Comparison of ENCODE assay signal across 15 cellular contexts in the genomic region with DNA sequence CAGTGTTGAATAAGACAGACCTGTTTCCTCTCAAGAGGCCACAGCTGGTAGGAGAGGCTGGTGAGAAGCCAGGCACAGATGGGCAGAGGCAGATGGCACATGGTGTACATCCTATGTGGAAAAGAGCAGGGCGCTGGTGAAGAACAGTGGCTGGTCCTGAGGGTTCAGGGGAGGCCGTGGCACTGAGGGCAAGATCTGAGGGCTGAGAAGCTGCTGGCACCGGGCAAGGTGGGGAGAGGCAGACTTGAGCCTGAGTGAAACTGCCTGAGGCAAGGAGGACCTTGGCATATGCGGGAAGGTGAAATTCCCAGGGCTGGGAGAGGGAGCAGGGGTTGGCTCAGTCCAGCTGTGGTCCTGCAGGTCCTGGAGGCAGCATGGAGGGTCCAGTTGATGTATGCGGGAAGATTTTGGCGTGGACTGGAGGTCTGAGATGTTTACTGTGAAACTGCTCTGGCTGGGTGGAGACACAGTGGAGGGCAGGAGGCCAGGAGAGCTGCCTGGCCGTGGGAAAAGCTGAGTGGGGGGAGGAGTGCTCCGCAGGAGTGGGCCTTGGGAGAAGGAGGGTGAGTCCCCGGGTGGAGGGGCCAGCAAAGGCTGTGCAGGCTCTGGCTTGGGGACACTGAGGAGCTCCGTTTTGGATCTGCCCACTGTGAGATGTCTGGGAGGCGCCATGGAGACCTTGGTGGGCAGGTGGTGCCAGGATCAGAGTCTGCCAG.
DNase-seq lines count a peak whose midpoint lies in the region; ATAC-seq lines count a peak whose summit lies in the region.
"Had no signal": no experiment of that assay in that cellular context is flagged by ENCODE, and none has a peak within 500 bp of the region (broad histone marks: within the 10 kb centered on the region; RNA-seq: fewer than 3 reads in every experiment).

No MANE protein-coding gene starts in this region.

- peak; percentile 5 for DNase-seq in activated naive CD4-positive, alpha-beta T cell treated with anti-CD3 and anti-CD28 coated beads, Interleukin-2, amount 50 U/mL, for 16 hours
- DNase-seq in activated naive CD4-positive, alpha-beta T cell treated with anti-CD3 and anti-CD28 coated beads, Interleukin-2, amount 10 ng/mL, durations not matched to agents 7 days and 5 days, result no peak
- peak; percentile 89 to 95 for DNase-seq in NCI-H524 (lab: John Stamatoyannopoulos, UW)
- DNase-seq in SHP77 treated with DMSO at 0.1 percent for 48 hours (lab: John Stamatoyannopoulos, UW), result no peak
- DNase-seq: DMS153; effector memory CD4-positive, alpha-beta T cell; left lung; MG63; NCI-H2029 treated with DMSO at 0.1 percent for 48 hours; T-helper 9 cell had no signal

- H3K36me3 Mint-ChIP-seq in activated naive CD4-positive, alpha-beta T cell treated with anti-CD3 and anti-CD28 coated beads, Interleukin-2, amount 10 ng/mL, durations not matched to agents 7 days and 5 days, result peaks cover 27% of the 10 kb centered on the region
- peaks cover 65% of the 10 kb centered on the region for H3K36me3 Mint-ChIP-seq in dendritic cell treated with granulocyte-macrophage colony-stimulating factor and Interleukin-4, amounts not matched to agents 40 ng/mL and 50 ng/mL, for 4 days (ENCODE audit: low read depth)
- peaks cover 34% of the 10 kb centered on the region for H3K36me3 Mint-ChIP-seq in stimulated activated memory B cell treated with anti-CD40 and anti-IgM and Interleukin-4, amounts not matched to agents 10 μg/mL and 1 μg/mL and 100 μg/mL, for 72 hours

- ATAC-seq in stimulated activated memory B cell treated with anti-CD40 and anti-IgM and Interleukin-4, amounts not matched to agents 10 μg/mL and 1 μg/mL and 100 μg/mL, for 72 hours, result no peak
- ATAC-seq in HG02840 (IDR thresholded peaks at IDR 0.05; ENCODE audit: low FRiP score, unreplicated experiment) (no peak), HG02938 (IDR thresholded peaks at IDR 0.05; ENCODE audit: unreplicated experiment) (no peak)
- ATAC-seq: left lung had no signal

- H3K9me3 Mint-ChIP-seq in activated naive CD4-positive, alpha-beta T cell treated with anti-CD3 and anti-CD28 coated beads, Interleukin-2, amount 10 ng/mL, durations not matched to agents 7 days and 5 days, result no peaks in the 10 kb centered on the region
- H3K9me3 Mint-ChIP-seq in dendritic cell treated with granulocyte-macrophage colony-stimulating factor and Interleukin-4, amounts not matched to agents 40 ng/mL and 50 ng/mL, for 4 days, result no peaks in the 10 kb centered on the region
- no peaks in the 10 kb centered on the region for H3K9me3 Mint-ChIP-seq in stimulated activated memory B cell treated with anti-CD40 and anti-IgM and Interleukin-4, amounts not matched to agents 10 μg/mL and 1 μg/mL and 100 μg/mL, for 72 hours

- H3K4me1 Mint-ChIP-seq in activated naive CD4-positive, alpha-beta T cell treated with anti-CD3 and anti-CD28 coated beads, Interleukin-2, amount 10 ng/mL, durations not matched to agents 7 days and 5 days, result peaks cover 44% of the 10 kb centered on the region
- peaks cover 44% of the 10 kb centered on the region for H3K4me1 Mint-ChIP-seq in dendritic cell treated with granulocyte-macrophage colony-stimulating factor and Interleukin-4, amounts not matched to agents 40 ng/mL and 50 ng/mL, for 4 days (ENCODE audit: low read depth)
- H3K4me1 Mint-ChIP-seq in stimulated activated memory B cell treated with anti-CD40 and anti-IgM and Interleukin-4, amounts not matched to agents 10 μg/mL and 1 μg/mL and 100 μg/mL, for 72 hours, result peaks cover 50% of the 10 kb centered on the region

- H3K27me3 Mint-ChIP-seq in activated naive CD4-positive, alpha-beta T cell treated with anti-CD3 and anti-CD28 coated beads, Interleukin-2, amount 10 ng/mL, durations not matched to agents 7 days and 5 days, result no peaks in the 10 kb centered on the region
- H3K27me3 Mint-ChIP-seq in dendritic cell treated with granulocyte-macrophage colony-stimulating factor and Interleukin-4, amounts not matched to agents 40 ng/mL and 50 ng/mL, for 4 days, result no peaks in the 10 kb centered on the region
- H3K27me3 Mint-ChIP-seq in stimulated activated memory B cell treated with anti-CD40 and anti-IgM and Interleukin-4, amounts not matched to agents 10 μg/mL and 1 μg/mL and 100 μg/mL, for 72 hours, result no peaks in the 10 kb centered on the region
- H3K27me3 Mint-ChIP-seq: activated naive CD8-positive, alpha-beta T cell had no signal

- intact Hi-C loops in dendritic cell treated with granulocyte-macrophage colony-stimulating factor and Interleukin-4, amounts not matched to agents 40 ng/mL and 50 ng/mL, for 4 days (cut with micrococcal nuclease), result no loop called here

- H3K27ac Mint-ChIP-seq in activated naive CD4-positive, alpha-beta T cell treated with anti-CD3 and anti-CD28 coated beads, Interleukin-2, amount 10 ng/mL, durations not matched to agents 7 days and 5 days, result no peak overlapping the region
- H3K27ac Mint-ChIP-seq in dendritic cell treated with granulocyte-macrophage colony-stimulating factor and Interleukin-4, amounts not matched to agents 40 ng/mL and 50 ng/mL, for 4 days, result peak overlapping the region; percentile 14
- peak overlapping the region; percentile 74 for H3K27ac Mint-ChIP-seq in stimulated activated memory B cell treated with anti-CD40 and anti-IgM and Interleukin-4, amounts not matched to agents 10 μg/mL and 1 μg/mL and 100 μg/mL, for 72 hours
- H3K27ac Mint-ChIP-seq: activated naive CD8-positive, alpha-beta T cell had no signal

- CTCF ChIA-PET in activated naive CD4-positive, alpha-beta T cell treated with anti-CD3 and anti-CD28 coated beads, Interleukin-2, amount 10 ng/mL, durations not matched to agents 7 days and 5 days (lab: Charles Lee), result interaction anchor here (0.8 to 3.6 kb wide), 2 partner anchors 21 to 147 kb away, joined by 4 to 13 read pairs; no protein-coding TSS in a partner anchor

- no peak overlapping the region for H3K4me3 Mint-ChIP-seq in activated naive CD4-positive, alpha-beta T cell treated with anti-CD3 and anti-CD28 coated beads, Interleukin-2, amount 10 ng/mL, durations not matched to agents 7 days and 5 days
- no peak overlapping the region for H3K4me3 Mint-ChIP-seq in dendritic cell treated with granulocyte-macrophage colony-stimulating factor and Interleukin-4, amounts not matched to agents 40 ng/mL and 50 ng/mL, for 4 days
- H3K4me3 Mint-ChIP-seq in stimulated activated memory B cell treated with anti-CD40 and anti-IgM and Interleukin-4, amounts not matched to agents 10 μg/mL and 1 μg/mL and 100 μg/mL, for 72 hours, result no peak overlapping the region

Comparison
In these comparisons a context has a peak if more than half of its experiments do, and no peak if none do; other contexts are left out.
1. DNase-seq: peak in activated naive CD4-positive, alpha-beta T cell treated with anti-CD3 and anti-CD28 coated beads, Interleukin-2, amount 50 U/mL, for 16 hours (single experiment) and NCI-H524 (2 of 2); none in activated naive CD4-positive, alpha-beta T cell treated with anti-CD3 and anti-CD28 coated beads, Interleukin-2, amount 10 ng/mL, durations not matched to agents 7 days and 5 days (single experiment) and SHP77 treated with DMSO at 0.1 percent for 48 hours (single experiment).